20 cellular contexts compared by ENCODE assay signal in the genomic region with DNA sequence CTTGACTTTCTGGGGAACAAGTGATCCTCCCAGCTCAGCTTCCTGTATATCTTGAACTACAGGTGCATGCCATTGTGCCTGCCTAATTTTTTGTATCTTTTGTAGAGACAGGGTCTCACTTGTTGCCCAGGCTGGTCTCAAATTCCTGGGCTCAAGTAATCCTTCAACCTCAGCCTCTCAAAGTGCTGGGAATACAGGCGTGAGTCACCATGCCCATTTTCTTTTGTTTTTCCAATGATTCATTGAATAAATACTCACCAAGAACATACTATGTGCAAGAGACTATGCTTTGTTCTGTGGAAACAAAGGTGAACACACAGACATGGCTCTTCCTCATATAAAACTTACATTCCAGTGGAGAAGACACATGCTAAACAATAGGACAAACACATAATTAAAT.
DNase-seq lines count a peak whose midpoint lies in the region; ATAC-seq and TF ChIP-seq lines count a peak whose summit lies in the region.
"Had no signal": no experiment of that assay in that cellular context is flagged by ENCODE, and none has a peak within 500 bp of the region (broad histone marks: within the 10 kb centered on the region; RNA-seq: fewer than 3 reads in every experiment).

No MANE protein-coding gene starts in this region.

- no peaks in the 10 kb centered on the region for H3K36me3 ChIP-seq in HEK293 (ENCODE audit: control insufficient read depth in 2 of 2, insufficient read depth in 1 of 2, low read length in 2 of 2)

- no peaks in the 10 kb centered on the region for H3K27me3 Mint-ChIP-seq in WTC11 (ENCODE audit: low read depth)
- H3K27me3 Mint-ChIP-seq: T-helper 17 cell had no signal

- H3K9me3 ChIP-seq in HEK293 (ENCODE audit: control insufficient read depth, insufficient read depth, low read depth, low read length), result no peaks in the 10 kb centered on the region

- H3K4me1 Mint-ChIP-seq in WTC11, result peaks cover 17% of the 10 kb centered on the region
- H3K4me1 Mint-ChIP-seq: naive B cell, T-helper 17 cell had no signal

- CTCF ChIA-PET in HEK293 (lab: Yijun Ruan, JAX) (no interaction called here), WTC11 (lab: Charles Lee) (no interaction called here)

- H3K4me3 ChIP-seq in HEK293 (ENCODE audit: low read depth, low read length) (no peak overlapping the region), epithelial cell of proximal tubule (ENCODE audit: low read depth, low read length) (no peak overlapping the region)
- H3K4me3 ChIP-seq: GM12878 had no signal

- TF ChIP-seq CTCF in HEK293 (tag by site-specific recombination; IDR thresholded peaks at IDR 0.05) (no peak), epithelial cell of proximal tubule (conservative IDR thresholded peaks at IDR 0.05; ENCODE audit: low read depth, low read length) (no peak), WTC11 (IDR thresholded peaks at IDR 0.05) (no peak)

- H3K36me3 Mint-ChIP-seq in WTC11, result no peaks in the 10 kb centered on the region
- H3K36me3 Mint-ChIP-seq: naive B cell had no signal

- no peak overlapping the region for H3K27ac ChIP-seq in HEK293 (ENCODE audit: extremely low read depth, low read depth, low read length)

- H3K4me3 Mint-ChIP-seq in WTC11, result no peak overlapping the region
- H3K4me3 Mint-ChIP-seq: naive B cell, T-helper 17 cell had no signal

- H3K9me3 Mint-ChIP-seq in WTC11, result 0 out of 2 replicates have a peak, but pooled peaks cover 3% of the 10 kb centered on the region

- POLR2A ChIA-PET in HEK293 (lab: Yijun Ruan, JAX) (no interaction called here), WTC11 (lab: Charles Lee) (no interaction called here)

- no peak for ATAC-seq in WTC11
- ATAC-seq: GM12878, left ventricle myocardium superior, T-helper 17 cell had no signal

- no peaks in the 10 kb centered on the region for H3K4me1 ChIP-seq in HEK293 (ENCODE audit: control insufficient read depth, insufficient read depth, low read length)

- DNase-seq in RPMI7951 (ENCODE audit: low read depth) (peak; percentile 13), epithelial cell of proximal tubule (ENCODE audit: low read depth) (peak; percentile 70), renal cortical epithelial cell (ENCODE audit: low read depth) (peak; percentile 95), ureter (ENCODE audit: low spot score) (no peak), cerebellum (ENCODE audit: low spot score) (no peak), NCI-H2081 (lab: John Stamatoyannopoulos, UW) (no peak), WTC11 (ENCODE audit: low spot score) (no peak)
- DNase-seq: activated CD4-positive, alpha-beta T cell treated with anti-CD3 and anti-CD28 coated beads for 1 hour; activated naive CD4-positive, alpha-beta T cell treated with Interleukin-2 at 50 U/mL for 16 hours; central memory CD4-positive, alpha-beta T cell; left ventricle myocardium superior; naive B cell; NCI-H1436 treated with DMSO at 0.1 percent for 48 hours; NCI-H526 treated with DMSO at 0.1 percent for 48 hours; posterior cingulate gyrus; RPMI8226; stimulated activated CD4-positive, alpha-beta T cell treated with anti-CD3 and anti-CD28 coated beads, Interleukin-15, amount 100 ng/mL, for 24 hours; T-helper 17 cell had no signal

- H3K27ac Mint-ChIP-seq in WTC11, result no peak overlapping the region
- H3K27ac Mint-ChIP-seq: naive B cell, T-helper 17 cell had no signal

TF ChIP-seq in HEK293, 187 proteins besides CTCF, POLR2A, EP300 and RAD21:
- TF ChIP-seq ZNF366 (tag by site-specific recombination; conservative IDR thresholded peaks at IDR 0.05) (no peak), SCRT2 (tag by site-specific recombination; IDR thresholded peaks at IDR 0.05) (peak; percentile 88), SCRT1 (tag by site-specific recombination; IDR thresholded peaks at IDR 0.05; ENCODE audit: borderline replicate concordance) (peak; percentile 73; the same call in 1 of the 2 replicates), ZFHX2 (tag by site-specific recombination; conservative IDR thresholded peaks at IDR 0.05) (no peak), ZNF629 (tag by site-specific recombination; IDR thresholded peaks at IDR 0.05) (peak; percentile 24; the same call in 1 of the 2 replicates)
- TF ChIP-seq, protein P1, sequence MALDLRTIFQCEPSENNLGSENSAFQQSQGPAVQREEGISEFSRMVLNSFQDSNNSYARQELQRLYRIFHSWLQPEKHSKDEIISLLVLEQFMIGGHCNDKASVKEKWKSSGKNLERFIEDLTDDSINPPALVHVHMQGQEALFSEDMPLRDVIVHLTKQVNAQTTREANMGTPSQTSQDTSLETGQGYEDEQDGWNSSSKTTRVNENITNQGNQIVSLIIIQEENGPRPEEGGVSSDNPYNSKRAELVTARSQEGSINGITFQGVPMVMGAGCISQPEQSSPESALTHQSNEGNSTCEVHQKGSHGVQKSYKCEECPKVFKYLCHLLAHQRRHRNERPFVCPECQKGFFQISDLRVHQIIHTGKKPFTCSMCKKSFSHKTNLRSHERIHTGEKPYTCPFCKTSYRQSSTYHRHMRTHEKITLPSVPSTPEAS (tag by site-specific recombination; IDR thresholded peaks at IDR 0.05), result no peak
- TF ChIP-seq, protein P2, sequence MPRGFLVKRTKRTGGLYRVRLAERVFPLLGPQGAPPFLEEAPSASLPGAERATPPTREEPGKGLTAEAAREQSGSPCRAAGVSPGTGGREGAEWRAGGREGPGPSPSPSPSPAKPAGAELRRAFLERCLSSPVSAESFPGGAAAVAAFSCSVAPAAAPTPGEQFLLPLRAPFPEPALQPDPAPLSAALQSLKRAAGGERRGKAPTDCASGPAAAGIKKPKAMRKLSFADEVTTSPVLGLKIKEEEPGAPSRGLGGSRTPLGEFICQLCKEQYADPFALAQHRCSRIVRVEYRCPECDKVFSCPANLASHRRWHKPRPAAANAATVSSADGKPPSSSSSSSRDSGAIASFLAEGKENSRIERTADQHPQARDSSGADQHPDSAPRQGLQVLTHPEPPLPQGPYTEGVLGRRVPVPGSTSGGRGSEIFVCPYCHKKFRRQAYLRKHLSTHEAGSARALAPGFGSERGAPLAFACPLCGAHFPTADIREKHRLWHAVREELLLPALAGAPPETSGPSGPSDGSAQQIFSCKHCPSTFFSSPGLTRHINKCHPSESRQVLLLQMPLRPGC (tag by site-specific recombination; IDR thresholded peaks at IDR 0.05), result 0 out of 2 replicates have a peak, but pooled peaks have one; percentile 44
TF ChIP-seq in HEK293: peak in this region for 4.

TF ChIP-seq in WTC11, 78 proteins besides CTCF, POLR2A, EP300 and RAD21 (continues in another document):
- TF ChIP-seq CBFB (CRISPR knock-in tag; IDR thresholded peaks at IDR 0.05; ENCODE audit: low read depth) (no peak), NR3C1 (CRISPR knock-in tag; conservative IDR thresholded peaks at IDR 0.05; ENCODE audit: low read depth) (no peak), SMAD3 (CRISPR knock-in tag; IDR thresholded peaks at IDR 0.05; ENCODE audit: borderline replicate concordance) (no peak)
- TF ChIP-seq, protein P3, sequence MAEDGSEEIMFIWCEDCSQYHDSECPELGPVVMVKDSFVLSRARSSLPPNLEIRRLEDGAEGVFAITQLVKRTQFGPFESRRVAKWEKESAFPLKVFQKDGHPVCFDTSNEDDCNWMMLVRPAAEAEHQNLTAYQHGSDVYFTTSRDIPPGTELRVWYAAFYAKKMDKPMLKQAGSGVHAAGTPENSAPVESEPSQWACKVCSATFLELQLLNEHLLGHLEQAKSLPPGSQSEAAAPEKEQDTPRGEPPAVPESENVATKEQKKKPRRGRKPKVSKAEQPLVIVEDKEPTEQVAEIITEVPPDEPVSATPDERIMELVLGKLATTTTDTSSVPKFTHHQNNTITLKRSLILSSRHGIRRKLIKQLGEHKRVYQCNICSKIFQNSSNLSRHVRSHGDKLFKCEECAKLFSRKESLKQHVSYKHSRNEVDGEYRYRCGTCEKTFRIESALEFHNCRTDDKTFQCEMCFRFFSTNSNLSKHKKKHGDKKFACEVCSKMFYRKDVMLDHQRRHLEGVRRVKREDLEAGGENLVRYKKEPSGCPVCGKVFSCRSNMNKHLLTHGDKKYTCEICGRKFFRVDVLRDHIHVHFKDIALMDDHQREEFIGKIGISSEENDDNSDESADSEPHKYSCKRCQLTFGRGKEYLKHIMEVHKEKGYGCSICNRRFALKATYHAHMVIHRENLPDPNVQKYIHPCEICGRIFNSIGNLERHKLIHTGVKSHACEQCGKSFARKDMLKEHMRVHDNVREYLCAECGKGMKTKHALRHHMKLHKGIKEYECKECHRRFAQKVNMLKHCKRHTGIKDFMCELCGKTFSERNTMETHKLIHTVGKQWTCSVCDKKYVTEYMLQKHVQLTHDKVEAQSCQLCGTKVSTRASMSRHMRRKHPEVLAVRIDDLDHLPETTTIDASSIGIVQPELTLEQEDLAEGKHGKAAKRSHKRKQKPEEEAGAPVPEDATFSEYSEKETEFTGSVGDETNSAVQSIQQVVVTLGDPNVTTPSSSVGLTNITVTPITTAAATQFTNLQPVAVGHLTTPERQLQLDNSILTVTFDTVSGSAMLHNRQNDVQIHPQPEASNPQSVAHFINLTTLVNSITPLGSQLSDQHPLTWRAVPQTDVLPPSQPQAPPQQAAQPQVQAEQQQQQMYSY (CRISPR knock-in tag; IDR thresholded peaks at IDR 0.05), result no peak

Comparison
In these comparisons a context has a peak if more than half of its experiments do, and no peak if none do; other contexts are left out.
1. DNase-seq: peak in RPMI7951 (single experiment), epithelial cell of proximal tubule (single experiment) and renal cortical epithelial cell (single experiment); none in ureter (single experiment), cerebellum (single experiment), NCI-H2081 (0 of 2) and WTC11 (single experiment).